In the genomic region with DNA sequence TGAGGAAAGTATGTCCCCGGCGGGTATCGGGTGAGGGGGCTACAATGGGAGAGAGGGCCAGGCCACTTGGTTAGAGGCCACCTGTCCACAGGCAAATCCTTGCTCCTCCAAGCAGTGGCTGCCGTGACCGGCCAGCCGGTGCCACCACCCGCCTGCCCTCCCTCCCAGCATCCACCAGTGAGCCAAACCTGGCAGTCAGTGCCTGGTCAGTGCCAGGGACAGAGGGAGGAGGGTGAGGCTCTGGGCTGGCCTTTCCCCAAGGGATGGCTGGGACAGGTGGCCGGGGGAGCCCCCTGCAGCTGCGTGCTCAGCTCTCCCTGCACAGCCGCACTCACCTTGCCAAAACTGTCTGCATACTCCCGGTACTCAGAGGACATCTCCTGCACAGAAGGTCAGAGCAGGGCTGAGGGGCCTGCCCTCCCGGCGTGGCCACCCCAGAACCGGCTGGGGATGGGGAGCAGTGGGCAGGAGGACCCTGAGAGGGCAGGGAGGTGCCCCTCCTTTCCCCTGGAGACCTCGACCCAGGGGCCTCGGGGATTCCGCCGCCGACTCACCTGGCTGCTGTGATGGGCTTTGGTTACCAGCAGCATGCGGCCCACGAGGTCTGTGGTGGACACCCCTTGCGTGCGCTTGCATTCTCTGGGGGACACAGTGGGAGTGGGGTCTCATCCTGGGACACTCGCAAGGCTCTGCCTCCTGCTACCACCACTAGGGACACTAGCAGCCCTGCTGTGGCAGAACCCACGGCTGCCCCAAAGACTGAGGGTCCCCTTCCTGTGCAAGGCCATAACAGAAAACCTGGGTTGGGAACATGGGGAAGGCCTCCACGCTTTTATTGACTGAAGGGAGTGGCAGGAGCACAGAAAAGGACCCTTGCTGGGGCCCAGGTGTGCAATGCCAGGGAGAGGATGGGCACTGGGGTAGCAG, we compare ENCODE assay signal across 2 cellular contexts.
TF ChIP-seq lines count a peak whose summit lies in the region.

No MANE protein-coding gene starts in this region.

TF ChIP-seq in SK-N-SH, 30 proteins besides CTCF, POLR2A, EP300 and RAD21:
- TF ChIP-seq, protein P1, sequence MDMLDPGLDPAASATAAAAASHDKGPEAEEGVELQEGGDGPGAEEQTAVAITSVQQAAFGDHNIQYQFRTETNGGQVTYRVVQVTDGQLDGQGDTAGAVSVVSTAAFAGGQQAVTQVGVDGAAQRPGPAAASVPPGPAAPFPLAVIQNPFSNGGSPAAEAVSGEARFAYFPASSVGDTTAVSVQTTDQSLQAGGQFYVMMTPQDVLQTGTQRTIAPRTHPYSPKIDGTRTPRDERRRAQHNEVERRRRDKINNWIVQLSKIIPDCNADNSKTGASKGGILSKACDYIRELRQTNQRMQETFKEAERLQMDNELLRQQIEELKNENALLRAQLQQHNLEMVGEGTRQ (IDR thresholded peaks at IDR 0.05; ENCODE audit: borderline replicate concordance, low read depth, low read length), result no peak
- TF ChIP-seq EZH2phosphoT487 (IDR thresholded peaks at IDR 0.05; ENCODE audit: borderline replicate concordance, low read depth) (no peak), PBX3 (IDR thresholded peaks at IDR 0.05) (no peak), ELF1 (IDR thresholded peaks at IDR 0.05) (no peak), TEAD4 (IDR thresholded peaks at IDR 0.05; ENCODE audit: borderline replicate concordance, insufficient read depth) (no peak), FOXM1 (IDR thresholded peaks at IDR 0.05; ENCODE audit: low read depth) (no peak), GABPA (IDR thresholded peaks at IDR 0.05; ENCODE audit: low read depth) (no peak), RXRA (IDR thresholded peaks at IDR 0.05; ENCODE audit: borderline replicate concordance, low read depth) (no peak), MXI1 (IDR thresholded peaks at IDR 0.05; ENCODE audit: low read depth, low read length) (no peak), TCF12 (IDR thresholded peaks at IDR 0.05) (no peak), MEF2A (IDR thresholded peaks at IDR 0.05; ENCODE audit: borderline replicate concordance, low read depth) (no peak), RCOR1 (IDR thresholded peaks at IDR 0.05; ENCODE audit: low read length) (no peak), MAX (IDR thresholded peaks at IDR 0.05; ENCODE audit: low read depth) (no peak), SMC3 (IDR thresholded peaks at IDR 0.05; ENCODE audit: low read depth, low read length) (no peak), FOXJ3 (CRISPR knock-in tag; IDR thresholded peaks at IDR 0.05) (no peak), RFX5 (IDR thresholded peaks at IDR 0.05; ENCODE audit: low read length) (no peak), CHD2 (IDR thresholded peaks at IDR 0.05; ENCODE audit: low read length, partially characterized antibody) (no peak), ZBTB33 (IDR thresholded peaks at IDR 0.05; ENCODE audit: borderline replicate concordance, low read depth) (no peak), TAF1 (IDR thresholded peaks at IDR 0.05; ENCODE audit: borderline replicate concordance, low read depth, low read length) (no peak)
- TF ChIP-seq, protein P2, sequence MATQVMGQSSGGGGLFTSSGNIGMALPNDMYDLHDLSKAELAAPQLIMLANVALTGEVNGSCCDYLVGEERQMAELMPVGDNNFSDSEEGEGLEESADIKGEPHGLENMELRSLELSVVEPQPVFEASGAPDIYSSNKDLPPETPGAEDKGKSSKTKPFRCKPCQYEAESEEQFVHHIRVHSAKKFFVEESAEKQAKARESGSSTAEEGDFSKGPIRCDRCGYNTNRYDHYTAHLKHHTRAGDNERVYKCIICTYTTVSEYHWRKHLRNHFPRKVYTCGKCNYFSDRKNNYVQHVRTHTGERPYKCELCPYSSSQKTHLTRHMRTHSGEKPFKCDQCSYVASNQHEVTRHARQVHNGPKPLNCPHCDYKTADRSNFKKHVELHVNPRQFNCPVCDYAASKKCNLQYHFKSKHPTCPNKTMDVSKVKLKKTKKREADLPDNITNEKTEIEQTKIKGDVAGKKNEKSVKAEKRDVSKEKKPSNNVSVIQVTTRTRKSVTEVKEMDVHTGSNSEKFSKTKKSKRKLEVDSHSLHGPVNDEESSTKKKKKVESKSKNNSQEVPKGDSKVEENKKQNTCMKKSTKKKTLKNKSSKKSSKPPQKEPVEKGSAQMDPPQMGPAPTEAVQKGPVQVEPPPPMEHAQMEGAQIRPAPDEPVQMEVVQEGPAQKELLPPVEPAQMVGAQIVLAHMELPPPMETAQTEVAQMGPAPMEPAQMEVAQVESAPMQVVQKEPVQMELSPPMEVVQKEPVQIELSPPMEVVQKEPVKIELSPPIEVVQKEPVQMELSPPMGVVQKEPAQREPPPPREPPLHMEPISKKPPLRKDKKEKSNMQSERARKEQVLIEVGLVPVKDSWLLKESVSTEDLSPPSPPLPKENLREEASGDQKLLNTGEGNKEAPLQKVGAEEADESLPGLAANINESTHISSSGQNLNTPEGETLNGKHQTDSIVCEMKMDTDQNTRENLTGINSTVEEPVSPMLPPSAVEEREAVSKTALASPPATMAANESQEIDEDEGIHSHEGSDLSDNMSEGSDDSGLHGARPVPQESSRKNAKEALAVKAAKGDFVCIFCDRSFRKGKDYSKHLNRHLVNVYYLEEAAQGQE (IDR thresholded peaks at IDR 0.05; ENCODE audit: low read depth, low read length), result no peak

TF ChIP-seq in SK-N-SH treated with all-trans-retinoic acid at 6 μM for 48 hours, 23 proteins besides CTCF, POLR2A, EP300 and RAD21:
- TF ChIP-seq ISL1 (CRISPR knock-in tag; IDR thresholded peaks at IDR 0.05), result no peak
- no peak for TF ChIP-seq ZC3H10 (CRISPR knock-in tag; IDR thresholded peaks at IDR 0.05)
TF ChIP-seq in SK-N-SH treated with all-trans-retinoic acid at 6 μM for 48 hours: peak in this region for 0.
